In genomic region chr6:12013368-12013617, GRCh38 we compare ENCODE assay signal across 8 cellular contexts. TPM values are rescaled to one million over a fixed set of nuclear protein-coding genes. Genes with fewer than 3 reads are reported as not detected.
DNase-seq lines count a peak whose midpoint lies in the region; ATAC-seq, FAIRE-seq and TF ChIP-seq lines count a peak whose summit lies in the region.

No MANE protein-coding gene starts in this region.

- H4K91ac ChIP-seq in IMR-90 (ENCODE audit: insufficient read depth, low read depth, low read length) = peak overlapping the region; percentile 29

- H3K23ac ChIP-seq in IMR-90 (ENCODE audit: low read depth, low read length) = peak overlapping the region; percentile 92

- peak overlapping the region; percentile 75 for H2BK20ac ChIP-seq in IMR-90 (ENCODE audit: low read depth, low read length)

- H3K36me3 ChIP-seq in IMR-90 (ENCODE audit: control insufficient read depth, insufficient read depth, low read length) (peaks cover 12% of the 10 kb centered on the region), muscle layer of duodenum (ENCODE audit: control insufficient read depth in 1 of 2, insufficient read depth in 2 of 2, low read length in 2 of 2) (peaks cover 9 to 14% of the 10 kb centered on the region in 2 donors)

- peak overlapping the region; percentile 76 for H3K18ac ChIP-seq in IMR-90 (ENCODE audit: low read depth, low read length)

- peak overlapping the region; percentile 89 for H2AFZ ChIP-seq in IMR-90 (replicated peaks; ENCODE audit: low read length, poor library complexity)

- no peak for ATAC-seq in IMR-90 (ENCODE audit: low read depth)
- ATAC-seq in central memory CD8-positive, alpha-beta T cell (replicated peaks; ENCODE audit: extremely low read depth, poor library complexity, severe bottlenecking) = no peak

- peak overlapping the region; percentile 51; the same call in 1 of the 2 replicates for H2AK5ac ChIP-seq in IMR-90 (ENCODE audit: low read depth, low read length)

- H3K4me2 ChIP-seq in IMR-90 (ENCODE audit: low read depth, low read length) = peak overlapping the region; percentile 89

- no peak for TF ChIP-seq POLR2A in IMR-90 (IDR thresholded peaks at IDR 0.05; ENCODE audit: low read depth, low read length)

- dilution Hi-C loops in IMR-90 (cut with HindIII; ENCODE audit: low sequenced_read_pairs, unreplicated experiment) = no loop called here

- H3K4ac ChIP-seq in IMR-90 (ENCODE audit: low read depth, low read length) = peak overlapping the region; percentile 87

- peak overlapping the region; percentile 84 for H2BK120ac ChIP-seq in IMR-90 (ENCODE audit: low read depth, low read length)

- H4K20me1 ChIP-seq in IMR-90 (ENCODE audit: insufficient read depth, low read length) = peaks cover 5% of the 10 kb centered on the region; the same call in 1 of the 2 replicates

- peak overlapping the region; percentile 92 for H3K56ac ChIP-seq in IMR-90 (ENCODE audit: extremely low read depth, insufficient read depth, low read length)

- H2BK5ac ChIP-seq in IMR-90 (ENCODE audit: low read depth, low read length, poor library complexity, severe bottlenecking) = peak overlapping the region; percentile 90

- H3K27me3 Mint-ChIP-seq in central memory CD8-positive, alpha-beta T cell = no peaks in the 10 kb centered on the region

- CTCF ChIA-PET in AG04449 (lab: Yijun Ruan, JAX) (interaction anchor here (0.9 to 3.6 kb wide), 10 partner anchors 11 to 359 kb away, joined by 3 to 18 read pairs (median 4); no protein-coding TSS in a partner anchor), IMR-90 (lab: Yijun Ruan, JAX) (interaction anchor here (0.6 to 3.1 kb wide), 4 partner anchors 82 to 398 kb away, joined by 3 to 11 read pairs (median 6); partner anchors contain the start of gene EDN1)

- H3K4me1 ChIP-seq in IMR-90 (ENCODE audit: control insufficient read depth, insufficient read depth, low read length) = no peaks in the 10 kb centered on the region; the same call in 1 of the 2 replicates
- H3K4me1 ChIP-seq in muscle layer of duodenum (ENCODE audit: control insufficient read depth in 1 of 2, insufficient read depth in 2 of 2, low read length in 2 of 2) = peaks cover 0 to 12% of the 10 kb centered on the region in 2 donors

- peak overlapping the region; percentile 23; the same call in 1 of the 3 replicates for H2BK15ac ChIP-seq in IMR-90 (ENCODE audit: low read depth, low read length)

- no TSS peak for BruUV-seq in IMR-90 (replicated peaks; lab: Mats Ljungman, UMichigan)

- peak overlapping the region; percentile 95 for H3K9ac ChIP-seq in IMR-90 (ENCODE audit: low read depth, low read length)

- peak overlapping the region; percentile 95 for H2AK9ac ChIP-seq in IMR-90 (replicated peaks; ENCODE audit: low read depth, low read length, poor library complexity)

- POLR2A ChIA-PET in AG04449 (lab: Yijun Ruan, JAX) = interaction anchor here (0.7 to 2.4 kb wide), 5 partner anchors 12 to 273 kb away, joined by 3 to 7 read pairs (median 5); no protein-coding TSS in a partner anchor
- POLR2A ChIA-PET in IMR-90 (lab: Charles Lee; ENCODE audit: unreplicated experiment) = no interaction called here

- H3K4me3 ChIP-seq in AG04449 (ENCODE audit: low read depth, low read length) = peak overlapping the region; percentile 91
- peak overlapping the region; percentile 76 for H3K4me3 ChIP-seq in IMR-90 (ENCODE audit: insufficient read depth, low read depth, low read length)
- peak overlapping the region; percentile 77 to 88 for H3K4me3 ChIP-seq in muscle layer of duodenum (ENCODE audit: low read depth in 1 of 2, low read length in 2 of 2)

- peaks cover 42% of the 10 kb centered on the region for H3K4me1 Mint-ChIP-seq in central memory CD8-positive, alpha-beta T cell

- in situ Hi-C loops in IMR-90 (cut with MboI; ENCODE audit: low sequenced_read_pairs) = loop anchor here (10.0 kb wide), 1 partner anchor 428 kb away; no protein-coding TSS in a partner anchor

- H3K36me3 Mint-ChIP-seq in central memory CD8-positive, alpha-beta T cell (ENCODE audit: insufficient read depth) = peaks cover 30% of the 10 kb centered on the region

- no peaks in the 10 kb centered on the region for H3K9me3 Mint-ChIP-seq in central memory CD8-positive, alpha-beta T cell

- intact Hi-C loops in IMR-90 (cut with micrococcal nuclease) = loop anchor here (1.0 to 5.0 kb wide), 5 partner anchors 96 to 592 kb away; no protein-coding TSS in a partner anchor

- H3K79me1 ChIP-seq in IMR-90 (ENCODE audit: low read depth in 1 of 2, low read length in 2 of 2) = peaks cover 16 to 38% of the 10 kb centered on the region in 2 experiments

- WGBS in IMR-90 (ENCODE audit: extremely low coverage in 2 of 2, insufficient read length in 1 of 2), 2 experiments = no CpG with 5 or more reads among the region's 8 CpGs

- peaks cover 2% of the 10 kb centered on the region; the same call in 1 of the 2 replicates for H3K9me3 ChIP-seq in IMR-90 (ENCODE audit: control insufficient read depth, insufficient read depth, low read length)
- H3K9me3 ChIP-seq in muscle layer of duodenum (ENCODE audit: control insufficient read depth in 1 of 2, low read length in 2 of 2) = no peaks in the 10 kb centered on the region

- peak overlapping the region; percentile 97 for H3K27ac Mint-ChIP-seq in central memory CD8-positive, alpha-beta T cell (ENCODE audit: low read depth)

- H3K9me1 ChIP-seq in IMR-90 (ENCODE audit: insufficient read depth, low read length) = no peaks in the 10 kb centered on the region

- DNase-seq in AG04449 (ENCODE audit: low read depth, low spot score) (no peak), IMR-90 (no peak), amygdala (lab: John Stamatoyannopoulos, UW) (no peak), NOMO-1 (lab: John Stamatoyannopoulos, UW; ENCODE audit: unreplicated experiment in 2 of 2) (no peak), retina (no peak), HTR-8/SVneo (ENCODE audit: insufficient read length, low spot score) (no peak)
- no peak for DNase-seq in central memory CD8-positive, alpha-beta T cell (ENCODE audit: low spot score in 2 of 2)

- FAIRE-seq in HTR-8/SVneo (lab: Jason Lieb, UNC) = no peak

- H4K5ac ChIP-seq in IMR-90 (ENCODE audit: low read depth, low read length) = peak overlapping the region; percentile 9; the same call in 1 of the 2 replicates

- H3K27me3 ChIP-seq in IMR-90 (ENCODE audit: control insufficient read depth, insufficient read depth, low read length) = no peaks in the 10 kb centered on the region
- H3K27me3 ChIP-seq in muscle layer of duodenum (ENCODE audit: low read depth, low read length) = no peaks in the 10 kb centered on the region

- peak overlapping the region; percentile 94 for H3K4me3 Mint-ChIP-seq in central memory CD8-positive, alpha-beta T cell

- H3K14ac ChIP-seq in IMR-90 (replicated peaks; ENCODE audit: low read depth, low read length) = peak overlapping the region; percentile 96

- no peak for TF ChIP-seq RAD21 in IMR-90 (IDR thresholded peaks at IDR 0.05; ENCODE audit: low read length)

- peak overlapping the region in 1 of 2 experiments; percentile 70; a peak in 2 of 4 replicates for H4K8ac ChIP-seq in IMR-90 (ENCODE audit: low read depth in 2 of 2, low read length in 2 of 2)

- TF ChIP-seq CTCF in AG04449 (IDR thresholded peaks at IDR 0.05; ENCODE audit: insufficient read depth, low read length, missing control alignments) = no peak
- no peak for TF ChIP-seq CTCF in IMR-90 (conservative IDR thresholded peaks at IDR 0.05; ENCODE audit: low read depth, low read length)

- H3K27ac ChIP-seq in IMR-90 (ENCODE audit: insufficient read depth, low read length) (peak overlapping the region; percentile 87), muscle layer of duodenum (ENCODE audit: low read length) (peak overlapping the region; percentile 62)

TF ChIP-seq in IMR-90, 13 proteins besides CTCF, POLR2A, EP300 and RAD21:
- TF ChIP-seq RCOR1 (IDR thresholded peaks at IDR 0.05; ENCODE audit: insufficient replicate concordance, low read length) (no peak), USF2 (IDR thresholded peaks at IDR 0.05; ENCODE audit: low read depth, low read length) (peak; percentile 40; the same call in 1 of the 2 replicates), MAZ (IDR thresholded peaks at IDR 0.05; ENCODE audit: borderline replicate concordance, low read depth, low read length) (no peak), BHLHE40 (IDR thresholded peaks at IDR 0.05; ENCODE audit: low read depth, low read length) (no peak), RFX5 (IDR thresholded peaks at IDR 0.05; ENCODE audit: low read depth, low read length) (no peak), MXI1 (IDR thresholded peaks at IDR 0.05; ENCODE audit: borderline replicate concordance, low read depth, low read length) (no peak)

RNA-seq across cellular contexts. Expression of gene HIVEP1, which starts 1.2 kb away (rescaled TPM):
- 16.7 and 17.2 TPM in 2 replicates for total RNA-seq in IMR-90 (2012; rRNA removed)
- 13.0 and 14.4 TPM in 2 replicates for polyA plus RNA-seq in IMR-90 (2012; rRNA removed)
- polyA plus RNA-seq in IMR-90 (2012; cell fraction: cytosol; rRNA removed) = 7.3 and 8.8 TPM in 2 replicates
- 32.2 and 33.4 TPM in 2 replicates for polyA plus RNA-seq in IMR-90 (2012; cell fraction: nucleus; rRNA removed; ENCODE audit: low replicate concordance)
